1 cellular context compared by ENCODE assay signal in genomic region chr10:27536437-27536836, GRCh38.
A peak's percentile ranks its signal among the peaks of the same experiment; 100 is the strongest.
TF ChIP-seq lines count a peak whose summit lies in the region.

No MANE protein-coding gene starts in this region.

TF ChIP-seq in GM12878, 131 proteins besides CTCF, POLR2A, EP300 and RAD21:
- peak; percentile 51 to 54; a peak in 3 of 4 replicates for TF ChIP-seq IKZF2 (IDR thresholded peaks at IDR 0.05)
- peak; percentile 95 for TF ChIP-seq SPI1 (IDR thresholded peaks at IDR 0.05; ENCODE audit: borderline replicate concordance, insufficient read depth, low read depth, low read length)
- no peak for TF ChIP-seq EZH2 (IDR thresholded peaks at IDR 0.05; ENCODE audit: borderline replicate concordance, control insufficient read depth, low read depth, low read length)
- no peak for TF ChIP-seq PKNOX1 (IDR thresholded peaks at IDR 0.05)
- TF ChIP-seq BHLHE40 (IDR thresholded peaks at IDR 0.05; ENCODE audit: borderline replicate concordance in 1 of 2, low read depth in 2 of 2, low read length in 1 of 2), result peak in 1 of 2 experiments; percentile 57; a peak in 1 of 4 replicates
- TF ChIP-seq YY1 (IDR thresholded peaks at IDR 0.05; ENCODE audit: low read depth, low read length), result 0 out of 2 replicates have a peak, but pooled peaks have one; percentile 29
- TF ChIP-seq, protein P1, sequence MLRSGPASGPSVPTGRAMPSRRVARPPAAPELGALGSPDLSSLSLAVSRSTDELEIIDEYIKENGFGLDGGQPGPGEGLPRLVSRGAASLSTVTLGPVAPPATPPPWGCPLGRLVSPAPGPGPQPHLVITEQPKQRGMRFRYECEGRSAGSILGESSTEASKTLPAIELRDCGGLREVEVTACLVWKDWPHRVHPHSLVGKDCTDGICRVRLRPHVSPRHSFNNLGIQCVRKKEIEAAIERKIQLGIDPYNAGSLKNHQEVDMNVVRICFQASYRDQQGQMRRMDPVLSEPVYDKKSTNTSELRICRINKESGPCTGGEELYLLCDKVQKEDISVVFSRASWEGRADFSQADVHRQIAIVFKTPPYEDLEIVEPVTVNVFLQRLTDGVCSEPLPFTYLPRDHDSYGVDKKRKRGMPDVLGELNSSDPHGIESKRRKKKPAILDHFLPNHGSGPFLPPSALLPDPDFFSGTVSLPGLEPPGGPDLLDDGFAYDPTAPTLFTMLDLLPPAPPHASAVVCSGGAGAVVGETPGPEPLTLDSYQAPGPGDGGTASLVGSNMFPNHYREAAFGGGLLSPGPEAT (IDR thresholded peaks at IDR 0.05; ENCODE audit: low read depth), result peak; percentile 73; the same call in 1 of the 2 replicates
- TF ChIP-seq MTA2 (IDR thresholded peaks at IDR 0.05; ENCODE audit: low read depth), result peak; percentile 57; the same call in 1 of the 2 replicates
- peak; percentile 30 for TF ChIP-seq MEF2B (IDR thresholded peaks at IDR 0.05; ENCODE audit: partially characterized antibody, poor library complexity, severe bottlenecking)
